Comparison of ENCODE assay signal across 1 cellular context in the genomic region with DNA sequence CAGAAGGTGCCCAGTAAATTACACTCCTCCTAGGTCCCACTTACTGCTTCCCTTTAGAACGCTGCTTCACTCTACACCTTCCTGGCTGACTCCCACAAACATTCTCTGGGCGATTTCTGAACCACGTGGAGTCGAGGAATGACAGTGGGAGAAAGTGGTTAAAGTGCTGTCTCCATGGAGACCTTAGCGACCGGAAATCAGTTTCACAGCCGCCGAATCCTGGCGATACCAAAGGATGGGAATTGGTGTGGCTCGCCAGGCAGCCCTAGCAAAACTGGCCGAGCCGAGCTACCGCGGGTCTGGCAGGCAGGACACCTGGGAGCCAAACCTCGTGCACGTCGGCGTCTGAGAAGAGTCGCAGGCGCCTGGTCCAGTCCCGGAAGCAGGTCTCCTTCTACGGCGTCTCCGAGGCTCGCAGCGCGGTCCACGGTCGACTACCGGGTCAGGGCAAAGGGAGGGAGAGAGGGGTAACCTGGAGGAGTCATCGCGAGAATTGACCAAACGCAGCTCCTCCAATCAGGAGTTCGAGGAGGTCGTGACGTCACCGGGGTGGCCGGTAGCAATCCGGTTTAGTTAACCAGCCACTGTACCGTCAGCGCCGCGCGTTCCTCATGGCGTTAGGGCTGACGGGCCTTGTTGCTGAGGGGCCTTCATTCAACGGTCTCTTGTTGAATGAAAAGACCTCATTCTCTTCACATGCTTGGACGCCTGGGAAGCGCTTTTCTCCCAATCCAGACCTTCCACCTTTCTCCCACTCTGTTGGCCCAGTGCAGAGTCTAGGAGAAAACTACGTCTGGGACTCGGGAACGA.
TF ChIP-seq lines count a peak whose summit lies in the region.

THADA (minus strand) TSS at position 436 of the 810 bp plus-strand sequence. CDS start 3,646 bp downstream, outside the sequence.

TF ChIP-seq in HepG2, 621 proteins besides CTCF, POLR2A, EP300 and RAD21 (continued from another document and continues in another):
- TF ChIP-seq, protein P1, sequence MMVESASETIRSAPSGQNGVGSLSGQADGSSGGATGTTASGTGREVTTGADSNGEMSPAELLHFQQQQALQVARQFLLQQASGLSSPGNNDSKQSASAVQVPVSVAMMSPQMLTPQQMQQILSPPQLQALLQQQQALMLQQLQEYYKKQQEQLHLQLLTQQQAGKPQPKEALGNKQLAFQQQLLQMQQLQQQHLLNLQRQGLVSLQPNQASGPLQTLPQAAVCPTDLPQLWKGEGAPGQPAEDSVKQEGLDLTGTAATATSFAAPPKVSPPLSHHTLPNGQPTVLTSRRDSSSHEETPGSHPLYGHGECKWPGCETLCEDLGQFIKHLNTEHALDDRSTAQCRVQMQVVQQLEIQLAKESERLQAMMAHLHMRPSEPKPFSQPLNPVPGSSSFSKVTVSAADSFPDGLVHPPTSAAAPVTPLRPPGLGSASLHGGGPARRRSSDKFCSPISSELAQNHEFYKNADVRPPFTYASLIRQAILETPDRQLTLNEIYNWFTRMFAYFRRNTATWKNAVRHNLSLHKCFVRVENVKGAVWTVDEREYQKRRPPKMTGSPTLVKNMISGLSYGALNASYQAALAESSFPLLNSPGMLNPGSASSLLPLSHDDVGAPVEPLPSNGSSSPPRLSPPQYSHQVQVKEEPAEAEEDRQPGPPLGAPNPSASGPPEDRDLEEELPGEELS (CRISPR knock-in tag; IDR thresholded peaks at IDR 0.05): peak; percentile 41; the same call in 1 of the 2 replicates
- peak; percentile 77 for TF ChIP-seq FOSL2 (CRISPR knock-in tag; IDR thresholded peaks at IDR 0.05)
- no peak for TF ChIP-seq SMARCE1 (IDR thresholded peaks at IDR 0.05; ENCODE audit: borderline replicate concordance)
- TF ChIP-seq, protein P2, sequence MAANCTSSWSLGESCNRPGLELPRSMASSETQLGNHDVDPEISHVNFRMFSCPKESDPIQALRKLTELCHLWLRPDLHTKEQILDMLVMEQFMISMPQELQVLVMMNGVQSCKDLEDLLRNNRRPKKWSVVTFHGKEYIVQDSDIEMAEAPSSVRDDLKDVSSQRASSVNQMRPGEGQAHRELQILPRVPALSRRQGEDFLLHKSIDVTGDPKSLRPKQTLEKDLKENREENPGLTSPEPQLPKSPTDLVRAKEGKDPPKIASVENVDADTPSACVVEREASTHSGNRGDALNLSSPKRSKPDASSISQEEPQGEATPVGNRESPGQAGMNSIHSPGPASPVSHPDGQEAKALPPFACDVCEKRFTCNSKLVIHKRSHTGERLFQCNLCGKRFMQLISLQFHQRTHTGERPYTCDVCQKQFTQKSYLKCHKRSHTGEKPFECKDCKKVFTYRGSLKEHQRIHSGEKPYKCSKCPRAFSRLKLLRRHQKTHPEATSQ (CRISPR knock-in tag; IDR thresholded peaks at IDR 0.05; ENCODE audit: borderline replicate concordance): peak; percentile 88; the same call in 1 of the 2 replicates
- TF ChIP-seq ZNF124 (CRISPR knock-in tag; IDR thresholded peaks at IDR 0.05): peak; percentile 92
- TF ChIP-seq NRL (CRISPR knock-in tag; IDR thresholded peaks at IDR 0.05; ENCODE audit: borderline replicate concordance): peak; percentile 92
- no peak for TF ChIP-seq ZNF484 (CRISPR knock-in tag; IDR thresholded peaks at IDR 0.05; ENCODE audit: borderline replicate concordance, low read depth)
- peak; percentile 100 for TF ChIP-seq POLR2G (IDR thresholded peaks at IDR 0.05; ENCODE audit: low read depth, low read length)
- TF ChIP-seq PRDM10 (CRISPR knock-in tag; IDR thresholded peaks at IDR 0.05; ENCODE audit: low read depth): 0 out of 2 replicates have a peak, but pooled peaks have one; percentile 86
- TF ChIP-seq SNAPC4 (CRISPR knock-in tag; IDR thresholded peaks at IDR 0.05): 0 out of 2 replicates have a peak, but pooled peaks have one; percentile 58
- TF ChIP-seq RCOR2 (CRISPR knock-in tag; IDR thresholded peaks at IDR 0.05): peak; percentile 43; the same call in 1 of the 2 replicates
- TF ChIP-seq RXRA (CRISPR knock-in tag; IDR thresholded peaks at IDR 0.05): peak; percentile 82
- peak; percentile 15; the same call in 1 of the 2 replicates for TF ChIP-seq GZF1 (CRISPR knock-in tag; IDR thresholded peaks at IDR 0.05)
- no peak for TF ChIP-seq ZNF510 (CRISPR knock-in tag; IDR thresholded peaks at IDR 0.05; ENCODE audit: low read depth)
- TF ChIP-seq ZBTB1 (CRISPR knock-in tag; IDR thresholded peaks at IDR 0.05; ENCODE audit: borderline replicate concordance): no peak
- no peak for TF ChIP-seq NFRKB (IDR thresholded peaks at IDR 0.05)
- peak; percentile 52; the same call in 1 of the 2 replicates for TF ChIP-seq ZNF503 (CRISPR knock-in tag; IDR thresholded peaks at IDR 0.05)
- no peak for TF ChIP-seq NFE2 (CRISPR knock-in tag; IDR thresholded peaks at IDR 0.05)
- TF ChIP-seq ZFP36L2 (CRISPR knock-in tag; IDR thresholded peaks at IDR 0.05): no peak
- TF ChIP-seq BCL6 (CRISPR knock-in tag; IDR thresholded peaks at IDR 0.05): peak; percentile 8; the same call in 1 of the 2 replicates
- TF ChIP-seq ZNF350 (CRISPR knock-in tag; IDR thresholded peaks at IDR 0.05; ENCODE audit: borderline replicate concordance, low read depth): peak; percentile 98
- TF ChIP-seq ATM (IDR thresholded peaks at IDR 0.05; ENCODE audit: borderline replicate concordance): no peak
- TF ChIP-seq KMT2A (CRISPR knock-in tag; IDR thresholded peaks at IDR 0.05): peak; percentile 92
- TF ChIP-seq ZNF567 (CRISPR knock-in tag; IDR thresholded peaks at IDR 0.05; ENCODE audit: borderline replicate concordance): no peak; the same call in 1 of the 2 replicates
- no peak for TF ChIP-seq HIC2 (CRISPR knock-in tag; IDR thresholded peaks at IDR 0.05; ENCODE audit: low read depth)
- peak; percentile 82; the same call in 1 of the 2 replicates for TF ChIP-seq ZHX1 (CRISPR knock-in tag; IDR thresholded peaks at IDR 0.05; ENCODE audit: low read depth)
- no peak for TF ChIP-seq ZEB1 (IDR thresholded peaks at IDR 0.05; ENCODE audit: insufficient replicate concordance, low read depth)
- peak; percentile 35; the same call in 1 of the 2 replicates for TF ChIP-seq DNMT3B (CRISPR knock-in tag; conservative IDR thresholded peaks at IDR 0.05)
- no peak; the same call in 1 of the 2 replicates for TF ChIP-seq SOX13 (IDR thresholded peaks at IDR 0.05)
- TF ChIP-seq SOX13 (CRISPR knock-in tag; conservative IDR thresholded peaks at IDR 0.05 in 1 of 2, IDR thresholded peaks at IDR 0.05 in 1 of 2): peak in 1 of 2 experiments; percentile 45; a peak in 2 of 4 replicates
- TF ChIP-seq RFX1 (IDR thresholded peaks at IDR 0.05): peak; percentile 85
- peak; percentile 96 for TF ChIP-seq ZGPAT (CRISPR knock-in tag; IDR thresholded peaks at IDR 0.05)
